Comparison of ENCODE assay signal across 8 cellular contexts in genomic region chr22:37626144-37626543, GRCh38. TPM values are rescaled to one million over a fixed set of nuclear protein-coding genes. Genes with fewer than 3 reads are reported as not detected.
DNase-seq lines count a peak whose midpoint lies in the region; ATAC-seq and TF ChIP-seq lines count a peak whose summit lies in the region.
"Had no signal": no experiment of that assay in that cellular context is flagged by ENCODE, and none has a peak within 500 bp of the region (broad histone marks: within the 10 kb centered on the region; RNA-seq: fewer than 3 reads in every experiment).

No MANE protein-coding gene starts in this region.

- H3K27ac ChIP-seq in layer of hippocampus (ENCODE audit: low read depth, low read length): peak overlapping the region; percentile 68
- H3K27ac ChIP-seq in upper lobe of right lung: peak overlapping the region; percentile 70

- H3K9me3 Mint-ChIP-seq in activated T-cell treated with anti-CD3 and anti-CD28 coated beads, Interleukin-2, amount 50 U/mL, for 72 hours: no peaks in the 10 kb centered on the region

- H3K27me3 ChIP-seq in layer of hippocampus (ENCODE audit: control insufficient read depth, insufficient read depth, low read length) (no peaks in the 10 kb centered on the region), upper lobe of right lung (no peaks in the 10 kb centered on the region)

- H3K36me3 ChIP-seq in upper lobe of right lung: peaks cover 30% of the 10 kb centered on the region

- peak overlapping the region; percentile 16 to 69 for H3K4me3 Mint-ChIP-seq in activated T-cell treated with anti-CD3 and anti-CD28 coated beads, Interleukin-2, amount 50 U/mL, for 72 hours

- no peak for DNase-seq in activated T-cell treated with anti-CD3 and anti-CD28 coated beads, Interleukin-2, amount 50 U/mL, for 72 hours
- DNase-seq in activated T-cell treated with anti-CD3 and anti-CD28 coated beads, Interleukin-2, amount 50 U/mL, for 48 hours: no peak
- DNase-seq in upper lobe of right lung: peak; percentile 82
- no peak for DNase-seq in occipital lobe (lab: John Stamatoyannopoulos, UW)
- DNase-seq: activated CD4-positive, CD25-positive, alpha-beta regulatory T cell had no signal

- peaks cover 56% of the 10 kb centered on the region for H3K4me1 Mint-ChIP-seq in activated T-cell treated with anti-CD3 and anti-CD28 coated beads, Interleukin-2, amount 50 U/mL, for 72 hours (ENCODE audit: low read depth)

- intact Hi-C loops in upper lobe of right lung (cut with DNase I): no loop called here

- H3K27me3 Mint-ChIP-seq in activated T-cell treated with anti-CD3 and anti-CD28 coated beads, Interleukin-2, amount 50 U/mL, for 72 hours (ENCODE audit: low read depth): no peaks in the 10 kb centered on the region

- H3K4me3 ChIP-seq in upper lobe of right lung: no peak overlapping the region

- TF ChIP-seq CTCF in upper lobe of right lung (IDR thresholded peaks at IDR 0.05): no peak

- H3K4me1 ChIP-seq in upper lobe of right lung: peaks cover 42% of the 10 kb centered on the region

- H3K36me3 Mint-ChIP-seq in activated T-cell treated with anti-CD3 and anti-CD28 coated beads, Interleukin-2, amount 50 U/mL, for 72 hours (ENCODE audit: insufficient read depth in 2 of 2): peaks cover 0 to 2% of the 10 kb centered on the region in 2 donors

- peak overlapping the region; percentile 57 for H3K27ac Mint-ChIP-seq in activated T-cell treated with anti-CD3 and anti-CD28 coated beads, Interleukin-2, amount 50 U/mL, for 72 hours

- no peak for ATAC-seq in activated T-cell treated with anti-CD3 and anti-CD28 coated beads, Interleukin-2, amount 50 U/mL, for 72 hours (replicated peaks in 1 of 2)
- ATAC-seq in upper lobe of right lung: peak; percentile 65
- ATAC-seq in GM21576 (IDR thresholded peaks at IDR 0.05; ENCODE audit: unreplicated experiment): no peak

- no peaks in the 10 kb centered on the region for H3K9me3 ChIP-seq in upper lobe of right lung

RNA-seq across cellular contexts. Expression of gene SH3BP1, which starts 13.3 kb away (rescaled TPM):
- total RNA-seq in activated T-cell treated with anti-CD3 and anti-CD28 coated beads, Interleukin-2, amount 50 U/mL, for 72 hours: 100 to 1,000 TPM in 1 of 2 donors, 10 to 100 TPM in 1; 99.0 to 103 TPM
- total RNA-seq in upper lobe of right lung (28.3 TPM), occipital lobe (1.9 TPM)

RNA-seq across cellular contexts. Expression of gene GGA1, which starts 17.5 kb away (rescaled TPM):
- 10 to 100 TPM; 81.5 to 96.2 TPM for total RNA-seq in activated T-cell treated with anti-CD3 and anti-CD28 coated beads, Interleukin-2, amount 50 U/mL, for 72 hours
- total RNA-seq in upper lobe of right lung (64.4 TPM), occipital lobe (32.0 TPM)

RNA-seq across cellular contexts. Expression of gene PDXP, which starts 32.4 kb away (rescaled TPM):
- total RNA-seq in activated T-cell treated with anti-CD3 and anti-CD28 coated beads, Interleukin-2, amount 50 U/mL, for 72 hours: 10 to 100 TPM; 14.8 to 17.2 TPM
- 6.1 TPM for total RNA-seq in upper lobe of right lung
- total RNA-seq in occipital lobe: 40.6 TPM

RNA-seq across cellular contexts. Expression of gene LGALS2, which starts 46.3 kb away (rescaled TPM):
- not detected for total RNA-seq in activated T-cell treated with anti-CD3 and anti-CD28 coated beads, Interleukin-2, amount 50 U/mL, for 72 hours
- total RNA-seq in upper lobe of right lung (2.5 TPM), occipital lobe (not detected)
- total RNA-seq: frontal cortex had no signal

RNA-seq across cellular contexts. Expression of gene LGALS1, which starts 49.3 kb away (rescaled TPM):
- 100 to 1,000 TPM; 303 to 803 TPM for total RNA-seq in activated T-cell treated with anti-CD3 and anti-CD28 coated beads, Interleukin-2, amount 50 U/mL, for 72 hours
- total RNA-seq in upper lobe of right lung: 340 TPM
- 119 TPM for total RNA-seq in occipital lobe

Comparison
In these comparisons a context has a peak if more than half of its experiments do, and no peak if none do; other contexts are left out.
1. RNA of gene SH3BP1, which starts 13.3 kb away (total RNA-seq): 99.0 to 103 TPM in activated T-cell treated with anti-CD3 and anti-CD28 coated beads, Interleukin-2, amount 50 U/mL, for 72 hours and 28.3 TPM in upper lobe of right lung (single experiment); 1.9 TPM in occipital lobe (single experiment); every median in the first group is over 10 times any median in the second.